24 cellular contexts compared by ENCODE assay signal in genomic region chr4:54561940-54562339, GRCh38.
"Had no signal": no experiment of that assay in that cellular context is flagged by ENCODE, and none has a peak within 500 bp of the region (broad histone marks: within the 10 kb centered on the region; RNA-seq: fewer than 3 reads in every experiment).

No MANE protein-coding gene starts in this region.

- H3K4me3 Mint-ChIP-seq: dendritic cell treated with granulocyte-macrophage colony-stimulating factor and Interleukin-4, amounts not matched to agents 40 ng/mL and 50 ng/mL, for 4 days; effector memory CD8-positive, alpha-beta T cell had no signal

- H3K27me3 ChIP-seq: colonic mucosa, esophagus muscularis mucosa, esophagus squamous epithelium, foreskin keratinocyte, gastrocnemius medialis, gastroesophageal sphincter, heart left ventricle, heart right ventricle had no signal

- H3K27ac Mint-ChIP-seq: dendritic cell treated with granulocyte-macrophage colony-stimulating factor and Interleukin-4, amounts not matched to agents 40 ng/mL and 50 ng/mL, for 4 days; effector memory CD8-positive, alpha-beta T cell had no signal

- ATAC-seq: effector memory CD8-positive, alpha-beta T cell; esophagus mucosa; foreskin keratinocyte; gastrocnemius medialis; gastroesophageal sphincter; heart left ventricle; heart right ventricle had no signal

- H3K4me1 ChIP-seq: colonic mucosa, esophagus muscularis mucosa, foreskin keratinocyte, gastroesophageal sphincter, heart left ventricle had no signal

- H3K36me3 ChIP-seq: colonic mucosa, esophagus muscularis mucosa, esophagus squamous epithelium, gastrocnemius medialis, gastroesophageal sphincter, heart left ventricle, heart right ventricle had no signal

- H3K4me3 ChIP-seq: colonic mucosa, coronary artery, dorsolateral prefrontal cortex, esophagus muscularis mucosa, esophagus squamous epithelium, gastrocnemius medialis, gastroesophageal sphincter, heart left ventricle, heart right ventricle had no signal

- H3K27me3 Mint-ChIP-seq: dendritic cell treated with granulocyte-macrophage colony-stimulating factor and Interleukin-4, amounts not matched to agents 40 ng/mL and 50 ng/mL, for 4 days had no signal

- H3K27ac ChIP-seq: colonic mucosa, coronary artery, dorsolateral prefrontal cortex, epithelial cell of prostate, esophagus muscularis mucosa, esophagus squamous epithelium, foreskin keratinocyte, gastrocnemius medialis, gastroesophageal sphincter, heart left ventricle, heart right ventricle had no signal

- H3K9me3 ChIP-seq: colonic mucosa, esophagus muscularis mucosa, esophagus squamous epithelium, gastrocnemius medialis, gastroesophageal sphincter, heart left ventricle, heart right ventricle had no signal

- H3K9me3 Mint-ChIP-seq: dendritic cell treated with granulocyte-macrophage colony-stimulating factor and Interleukin-4, amounts not matched to agents 40 ng/mL and 50 ng/mL, for 4 days had no signal

- DNase-seq: colonic mucosa; cortex of kidney; dermis blood vessel endothelial cell; dorsolateral prefrontal cortex; effector CD4-positive, alpha-beta T cell; effector CD8-positive, alpha-beta T cell; effector memory CD4-positive, alpha-beta T cell; effector memory CD8-positive, alpha-beta T cell; erythroblast; esophagus squamous epithelium; foreskin fibroblast; foreskin keratinocyte; foreskin melanocyte; gastrocnemius medialis; glutamatergic neuron; head of caudate nucleus; heart left ventricle; heart right ventricle had no signal
